Comparison of ENCODE assay signal across 34 cellular contexts in the genomic region with DNA sequence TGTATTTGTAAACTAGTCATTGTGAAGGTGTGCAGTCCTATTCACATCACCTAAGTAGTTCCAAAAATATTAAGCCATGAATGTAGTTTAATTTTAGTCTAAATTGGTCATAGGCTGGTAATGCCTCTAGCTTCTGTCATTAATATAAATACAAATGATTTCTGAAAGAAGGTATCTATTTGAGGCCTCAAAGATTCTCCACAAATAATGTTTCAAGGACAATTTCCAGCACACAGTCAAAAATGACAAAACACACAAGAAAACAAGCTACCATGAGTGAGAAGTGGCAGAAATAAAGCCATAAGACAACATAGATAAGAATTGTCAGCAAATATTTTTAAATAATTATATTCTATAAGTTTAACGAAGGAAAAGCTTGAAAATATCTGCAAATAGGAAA.
"Had no signal": no experiment of that assay in that cellular context is flagged by ENCODE, and none has a peak within 500 bp of the region (broad histone marks: within the 10 kb centered on the region; RNA-seq: fewer than 3 reads in every experiment).

No MANE protein-coding gene starts in this region.

- H3K36me3 ChIP-seq: MG63 had no signal

- H3K9me3 ChIP-seq: MG63 had no signal

- H3K4me3 ChIP-seq: MG63 had no signal

- DNase-seq: Karpas-422, Kasumi-1, MG63, MM.1S, MV-4-11, NCI-H1048, NCI-H1092, NCI-H1092 treated with DMSO at 0.1 percent for 48 hours, NCI-H1105, NCI-H1105 treated with DMSO at 0.1 percent for 48 hours, NCI-H1417, NCI-H1417 treated with DMSO at 0.1 percent for 48 hours, NCI-H1436, NCI-H1436 treated with DMSO at 0.1 percent for 48 hours, NCI-H146, NCI-H1694, NCI-H1694 treated with DMSO at 0.1 percent for 48 hours, NCI-H187, NCI-H187 treated with DMSO at 0.1 percent for 48 hours, NCI-H1930, NCI-H2029, NCI-H2029 treated with DMSO at 0.1 percent for 48 hours, NCI-H2081, NCI-H2081 treated with DMSO at 0.1 percent for 48 hours, NCI-H2107, NCI-H2171, NCI-H2171 treated with DMSO at 0.1 percent for 48 hours, NCI-H2227 treated with DMSO at 0.1 percent for 48 hours, NCI-H226, NCI-H345, NCI-H446, NCI-H446 treated with DMSO at 0.1 percent for 48 hours, NCI-H510A, NCI-H510A treated with DMSO at 0.1 percent for 48 hours had no signal
